15 cellular contexts compared by ENCODE assay signal in the genomic region with DNA sequence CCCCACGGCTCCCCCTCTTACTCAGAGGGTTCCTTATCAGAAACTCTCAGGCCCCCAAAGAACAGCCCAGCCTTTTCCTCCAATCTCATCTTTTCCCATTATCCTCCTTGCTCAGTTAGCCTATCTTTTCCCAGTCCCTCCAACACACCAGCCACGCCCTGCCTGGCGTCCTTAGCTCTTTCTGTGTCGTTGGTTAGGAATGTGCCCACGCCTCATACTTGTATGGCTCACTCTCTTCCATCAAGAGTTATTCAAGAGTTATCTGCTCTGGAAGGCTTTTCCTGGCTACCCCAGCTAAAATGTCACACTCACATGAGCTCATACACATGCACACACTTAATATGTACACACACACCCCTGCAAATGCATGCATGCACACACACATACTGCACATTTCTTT. TPM values are rescaled to one million over a fixed set of nuclear protein-coding genes. Genes with fewer than 3 reads are reported as not detected.
DNase-seq lines count a peak whose midpoint lies in the region; ATAC-seq and TF ChIP-seq lines count a peak whose summit lies in the region.
"Had no signal": no experiment of that assay in that cellular context is flagged by ENCODE, and none has a peak within 500 bp of the region (broad histone marks: within the 10 kb centered on the region; RNA-seq: fewer than 3 reads in every experiment).

No MANE protein-coding gene starts in this region.

- H3K27ac ChIP-seq in PC-3 (ENCODE audit: low read length) (no peak overlapping the region), fibroblast of lung (ENCODE audit: insufficient read depth, low read length) (no peak overlapping the region), mesenchymal stem cell (ENCODE audit: low read length, poor library complexity, severe bottlenecking) (no peak overlapping the region)
- H3K27ac ChIP-seq: esophagus squamous epithelium, SK-N-MC had no signal

- H3K4me1 ChIP-seq in PC-3 (ENCODE audit: insufficient read depth, low read length) (peaks cover 21% of the 10 kb centered on the region), fibroblast of lung (ENCODE audit: control insufficient read depth, extremely low read depth, insufficient read depth, low read length) (peaks cover 2% of the 10 kb centered on the region), mesenchymal stem cell (ENCODE audit: control insufficient read depth, insufficient read depth, low read depth, low read length) (peaks cover 5% of the 10 kb centered on the region)

- H3K27ac Mint-ChIP-seq in activated T-cell treated with anti-CD3 and anti-CD28 coated beads, Interleukin-2, amount 50 U/mL, for 72 hours: no peak overlapping the region
- H3K27ac Mint-ChIP-seq: IgD-negative memory B cell, WTC11 had no signal

- no peaks in the 10 kb centered on the region for H3K27me3 ChIP-seq in PC-3 (ENCODE audit: low read length)
- no peaks in the 10 kb centered on the region for H3K27me3 ChIP-seq in fibroblast of lung (ENCODE audit: control insufficient read depth, insufficient read depth, low read length)
- peaks cover 7 to 66% of the 10 kb centered on the region in 2 experiments for H3K27me3 ChIP-seq in mesenchymal stem cell (ENCODE audit: control insufficient read depth in 1 of 2, insufficient read depth in 1 of 2, low read length in 2 of 2)

- H3K27me3 Mint-ChIP-seq in activated T-cell treated with anti-CD3 and anti-CD28 coated beads, Interleukin-2, amount 50 U/mL, for 72 hours (ENCODE audit: low read depth): peaks cover 71% of the 10 kb centered on the region

- CTCF ChIA-PET in PC-3 (lab: Charles Lee): interaction anchor here (0.6 kb wide), 1 partner anchor 224 kb away, joined by 3 read pairs; no protein-coding TSS in a partner anchor

- H4K20me1 ChIP-seq in PC-3 (ENCODE audit: low read length) (no peaks in the 10 kb centered on the region), fibroblast of lung (ENCODE audit: control insufficient read depth, extremely low read depth, insufficient read depth, low read length) (no peaks in the 10 kb centered on the region)

- H3K4me2 ChIP-seq in PC-3 (ENCODE audit: low read length) (peak overlapping the region; percentile 47), fibroblast of lung (ENCODE audit: extremely low read depth, insufficient read depth, low read length) (no peak overlapping the region), mesenchymal stem cell (ENCODE audit: low read length, poor library complexity, severe bottlenecking) (no peak overlapping the region)

- no peak overlapping the region for H4K91ac ChIP-seq in mesenchymal stem cell (ENCODE audit: low read length)

- H3K36me3 Mint-ChIP-seq in activated T-cell treated with anti-CD3 and anti-CD28 coated beads, Interleukin-2, amount 50 U/mL, for 72 hours (ENCODE audit: insufficient read depth in 2 of 2): no peaks in the 10 kb centered on the region
- H3K36me3 Mint-ChIP-seq: WTC11 had no signal

- no peaks in the 10 kb centered on the region for H3K79me1 ChIP-seq in mesenchymal stem cell (replicated peaks; ENCODE audit: low read length, poor library complexity, severe bottlenecking)

- H2BK15ac ChIP-seq in mesenchymal stem cell (ENCODE audit: low read depth, poor library complexity, severe bottlenecking): no peak overlapping the region

- DNase-seq in ELF-1 (ENCODE audit: low read depth, low spot score) (peak; percentile 33), PC-3 (peak; percentile 88), fibroblast of lung (ENCODE audit: low read depth in 2 of 2) (peak; percentile 7 to 77), renal cortical epithelial cell (ENCODE audit: low read depth) (peak; percentile 16), mesenchymal stem cell (no peak), NCI-H82 treated with DMSO at 0.1 percent for 48 hours (lab: John Stamatoyannopoulos, UW; ENCODE audit: unreplicated experiment) (no peak)
- DNase-seq in activated T-cell treated with anti-CD3 and anti-CD28 coated beads, Interleukin-2, amount 50 U/mL, for 72 hours: no peak
- DNase-seq in activated CD8-positive, alpha-beta memory T cell treated with anti-CD3 and anti-CD28 coated beads, Interleukin-2, amount 50 U/mL, for 48 hours: no peak
- DNase-seq: activated naive CD4-positive, alpha-beta T cell treated with anti-CD3 and anti-CD28 coated beads, Interleukin-2, amount 50 U/mL, for 16 hours; esophagus squamous epithelium; NCI-H1930; stimulated activated naive CD4-positive, alpha-beta T cell treated with Interleukin-2 at 50 U/mL for 16 hours had no signal

- no peak overlapping the region for H3K23ac ChIP-seq in mesenchymal stem cell (ENCODE audit: low read length in 2 of 2)

- ATAC-seq in PC-3: peak; percentile 79
- no peak for ATAC-seq in activated T-cell treated with anti-CD3 and anti-CD28 coated beads, Interleukin-2, amount 50 U/mL, for 72 hours (replicated peaks in 1 of 2)
- ATAC-seq: WTC11 had no signal

- no peak overlapping the region for H2BK120ac ChIP-seq in mesenchymal stem cell (ENCODE audit: low read depth, low read length)

- no peaks in the 10 kb centered on the region for H3K79me2 ChIP-seq in PC-3 (ENCODE audit: low read length)
- H3K79me2 ChIP-seq in fibroblast of lung (ENCODE audit: control insufficient read depth, insufficient read depth, low read length): no peaks in the 10 kb centered on the region

- H3K9me3 Mint-ChIP-seq in activated T-cell treated with anti-CD3 and anti-CD28 coated beads, Interleukin-2, amount 50 U/mL, for 72 hours: no peaks in the 10 kb centered on the region
- H3K9me3 Mint-ChIP-seq: IgD-negative memory B cell, WTC11 had no signal

- H2AK5ac ChIP-seq in mesenchymal stem cell (ENCODE audit: low read length, severe bottlenecking): no peak overlapping the region

- BruUV-seq in PC-3 (replicated peaks; lab: Mats Ljungman, UMichigan): no TSS peak

- no peak overlapping the region for H3K14ac ChIP-seq in mesenchymal stem cell (ENCODE audit: low read length in 2 of 2)

- H3K9ac ChIP-seq in PC-3 (ENCODE audit: low read length) (no peak overlapping the region), fibroblast of lung (ENCODE audit: insufficient read depth, low read length) (no peak overlapping the region), mesenchymal stem cell (ENCODE audit: low read length) (no peak overlapping the region)

- H2BK5ac ChIP-seq in mesenchymal stem cell (ENCODE audit: low read depth, low read length, poor library complexity, severe bottlenecking): no peak overlapping the region

- no peaks in the 10 kb centered on the region for H3K9me2 ChIP-seq in PC-3 (replicated peaks; ENCODE audit: low read length)

- H2AFZ ChIP-seq in PC-3 (ENCODE audit: low read length): peak overlapping the region; percentile 39; the same call in 1 of the 2 replicates
- H2AFZ ChIP-seq in fibroblast of lung (ENCODE audit: low read length): peak overlapping the region; percentile 7
- no peak overlapping the region for H2AFZ ChIP-seq in mesenchymal stem cell (ENCODE audit: low read depth, low read length)

- no peak for TF ChIP-seq CTCF in PC-3 (conservative IDR thresholded peaks at IDR 0.05; ENCODE audit: low read depth, low read length)
- no peak for TF ChIP-seq CTCF in fibroblast of lung (conservative IDR thresholded peaks at IDR 0.05 in 1 of 2, IDR thresholded peaks at IDR 0.05 in 1 of 2; ENCODE audit: low read depth in 1 of 2, low read length in 2 of 2)

- H3K4ac ChIP-seq in mesenchymal stem cell (ENCODE audit: low read depth in 1 of 2, low read length in 2 of 2): no peak overlapping the region

- H3K18ac ChIP-seq in mesenchymal stem cell (ENCODE audit: low read depth in 1 of 2, low read length in 2 of 2): no peak overlapping the region

- no peak overlapping the region for H3K4me3 Mint-ChIP-seq in activated T-cell treated with anti-CD3 and anti-CD28 coated beads, Interleukin-2, amount 50 U/mL, for 72 hours
- H3K4me3 Mint-ChIP-seq: IgD-negative memory B cell, WTC11 had no signal

- H3F3A ChIP-seq in PC-3 (ENCODE audit: low read length, unreplicated experiment): no peaks in the 10 kb centered on the region

- POLR2A ChIA-PET in PC-3 (lab: Charles Lee; ENCODE audit: unreplicated experiment): interaction anchor here (0.9 kb wide), 1 partner anchor 378 kb away, joined by 4 read pairs; no protein-coding TSS in a partner anchor

- no peaks in the 10 kb centered on the region for H3K4me1 Mint-ChIP-seq in activated T-cell treated with anti-CD3 and anti-CD28 coated beads, Interleukin-2, amount 50 U/mL, for 72 hours (ENCODE audit: low read depth)
- H3K4me1 Mint-ChIP-seq: IgD-negative memory B cell had no signal

- WGBS in mesenchymal stem cell: 29% methylated on average over 5 of the region's 5 CpGs

- H3K9me3 ChIP-seq in PC-3 (ENCODE audit: low read length) (no peaks in the 10 kb centered on the region), fibroblast of lung (ENCODE audit: control insufficient read depth, insufficient read depth, low read depth, low read length) (no peaks in the 10 kb centered on the region), mesenchymal stem cell (ENCODE audit: control insufficient read depth, low read length) (no peaks in the 10 kb centered on the region)
- H3K9me3 ChIP-seq: esophagus squamous epithelium had no signal

- H4K8ac ChIP-seq in mesenchymal stem cell (ENCODE audit: low read length): no peak overlapping the region

- H2BK12ac ChIP-seq in mesenchymal stem cell (ENCODE audit: low read length in 2 of 2): no peak overlapping the region

- no peak overlapping the region for H3K4me3 ChIP-seq in PC-3 (ENCODE audit: low read length)
- H3K4me3 ChIP-seq in fibroblast of lung (replicated peaks in 1 of 4; ENCODE audit: control extremely low read depth in 1 of 4, insufficient read depth in 1 of 4, low read depth in 3 of 4, low read length in 4 of 4): no peak overlapping the region
- no peak overlapping the region for H3K4me3 ChIP-seq in mesenchymal stem cell (ENCODE audit: insufficient read depth in 1 of 2, low read depth in 1 of 2, low read length in 2 of 2)
- H3K4me3 ChIP-seq: esophagus squamous epithelium, SK-N-MC had no signal

- intact Hi-C loops in PC-3 (cut with micrococcal nuclease): no loop called here

- no peaks in the 10 kb centered on the region for H3K36me3 ChIP-seq in PC-3 (ENCODE audit: low read depth, low read length)
- no peaks in the 10 kb centered on the region for H3K36me3 ChIP-seq in fibroblast of lung (ENCODE audit: control insufficient read depth, insufficient read depth, low read length)
- H3K36me3 ChIP-seq in mesenchymal stem cell (ENCODE audit: control insufficient read depth in 1 of 2, insufficient read depth in 2 of 2, low read depth in 1 of 2, low read length in 2 of 2): no peaks in the 10 kb centered on the region
- H3K36me3 ChIP-seq: esophagus squamous epithelium had no signal

RNA-seq across cellular contexts. Expression of gene SLC2A10, which starts 37.5 kb away (rescaled TPM):
- total RNA-seq in PC-3 (2014; rRNA removed): 9.6 and 10.8 TPM in 2 replicates
- total RNA-seq in fibroblast of lung: 42.1 and 47.2 TPM in 2 replicates
- 20.4 and 35.3 TPM in 2 replicates for polyA plus RNA-seq in fibroblast of lung
- polyA plus RNA-seq in fibroblast of lung (2012): 15.9 and 24.3 TPM in 2 replicates
- polyA minus RNA-seq in fibroblast of lung (ENCODE audit: low replicate concordance): 28.0 and 51.5 TPM in 2 replicates
- total RNA-seq in renal cortical epithelial cell: 8.0 and 13.9 TPM in 2 replicates
- polyA plus RNA-seq in mesenchymal stem cell (2013, experiment 1 of 2): 35.9 TPM
- polyA plus RNA-seq in mesenchymal stem cell (2013, experiment 2 of 2): 37.1 TPM
- under 1 TPM in 1 of 2 donors, not detected in 1; 0.07 TPM for total RNA-seq in activated T-cell treated with anti-CD3 and anti-CD28 coated beads, Interleukin-2, amount 50 U/mL, for 72 hours
- polyA plus RNA-seq: IgD-negative memory B cell had no signal

RNA-seq across cellular contexts. Expression of gene TP53RK, which starts 57.7 kb away (rescaled TPM):
- total RNA-seq in PC-3 (2014; rRNA removed) (41.4 and 48.1 TPM in 2 replicates), fibroblast of lung (19.5 TPM in 2 replicates), renal cortical epithelial cell (16.0 and 22.4 TPM in 2 replicates)
- 9.2 and 10.5 TPM in 2 replicates for polyA plus RNA-seq in fibroblast of lung
- 10.0 and 12.9 TPM in 2 replicates for polyA plus RNA-seq in fibroblast of lung (2012)
- polyA minus RNA-seq in fibroblast of lung (ENCODE audit: low replicate concordance): 5.9 and 6.4 TPM in 2 replicates
- 13.0 TPM for polyA plus RNA-seq in mesenchymal stem cell (2013, experiment 1 of 2)
- polyA plus RNA-seq in mesenchymal stem cell (2013, experiment 2 of 2): 13.9 TPM
- total RNA-seq in activated T-cell treated with anti-CD3 and anti-CD28 coated beads, Interleukin-2, amount 50 U/mL, for 72 hours: 10 to 100 TPM; 15.6 to 16.7 TPM

Comparison
In these comparisons a context has a peak if more than half of its experiments do, and no peak if none do; other contexts are left out.
1. DNase-seq: peak in ELF-1 (single experiment), PC-3 (single experiment), fibroblast of lung (2 of 2) and renal cortical epithelial cell (single experiment); none in mesenchymal stem cell (single experiment), activated T-cell treated with anti-CD3 and anti-CD28 coated beads, Interleukin-2, amount 50 U/mL, for 72 hours (0 of 2), activated CD8-positive, alpha-beta memory T cell treated with anti-CD3 and anti-CD28 coated beads, Interleukin-2, amount 50 U/mL, for 48 hours (single experiment) and NCI-H82 treated with DMSO at 0.1 percent for 48 hours (single experiment).